ENCODE assay signal across 8 cellular contexts in genomic region chr2:18402-19271, GRCh38. TPM values are rescaled to one million over a fixed set of nuclear protein-coding genes. Genes with fewer than 3 reads are reported as not detected.
A peak's percentile ranks its signal among the peaks of the same experiment; 100 is the strongest.
DNase-seq lines count a peak whose midpoint lies in the region; ATAC-seq and TF ChIP-seq lines count a peak whose summit lies in the region.

No MANE protein-coding gene starts in this region.

- ATAC-seq in HG03432 (IDR thresholded peaks at IDR 0.05; ENCODE audit: unreplicated experiment) (no peak), HG03442 (IDR thresholded peaks at IDR 0.05; ENCODE audit: unreplicated experiment) (no peak)

- H3K4me3 ChIP-seq in AG10803 (ENCODE audit: low read length) (no peak overlapping the region), HEK293 (ENCODE audit: low read depth, low read length) (no peak overlapping the region)

- H3K36me3 ChIP-seq in HEK293 (ENCODE audit: control insufficient read depth in 2 of 2, insufficient read depth in 1 of 2, low read length in 2 of 2), result no peaks in the 10 kb centered on the region

- H3K27ac Mint-ChIP-seq in brain, result peak overlapping the region in 1 of 5 experiments; percentile 49

- peaks cover 0 to 2% (median 0%) of the 10 kb centered on the region in 5 experiments for H3K9me3 Mint-ChIP-seq in brain

- TF ChIP-seq CTCF in AG10803 (conservative IDR thresholded peaks at IDR 0.05; ENCODE audit: low read length), result peak; percentile 46
- TF ChIP-seq CTCF in HEK293 (tag by site-specific recombination; IDR thresholded peaks at IDR 0.05), result no peak
- TF ChIP-seq CTCF in brain (conservative IDR thresholded peaks at IDR 0.05), result peak; percentile 55 to 67

- DNase-seq in AG10803 (ENCODE audit: low read depth) (no peak), medulla oblongata (ENCODE audit: extremely low spot score) (peak; percentile 26), NCI-H526 treated with DMSO at 0.1 percent for 48 hours (lab: John Stamatoyannopoulos, UW) (no peak), epidermal melanocyte (ENCODE audit: insufficient read length, low spot score) (no peak)

- POLR2A ChIA-PET in HEK293 (lab: Yijun Ruan, JAX), result no interaction called here

- CTCF ChIA-PET in HEK293 (lab: Yijun Ruan, JAX), result interaction anchor here (0.6 to 8.0 kb wide), 4 partner anchors 18 to 495 kb away, joined by 3 to 57 read pairs (median 6); no protein-coding TSS in a partner anchor

- peaks cover 10% of the 10 kb centered on the region for H3K4me1 Mint-ChIP-seq in brain

- no peaks in the 10 kb centered on the region for H3K36me3 Mint-ChIP-seq in brain

- H3K27me3 Mint-ChIP-seq in brain, result peaks cover 29% of the 10 kb centered on the region

- H3K4me1 ChIP-seq in HEK293 (ENCODE audit: control insufficient read depth, insufficient read depth, low read length), result no peaks in the 10 kb centered on the region

- H3K9me3 ChIP-seq in HEK293 (ENCODE audit: control insufficient read depth, insufficient read depth, low read depth, low read length), result no peaks in the 10 kb centered on the region

- no peak overlapping the region for H3K4me3 Mint-ChIP-seq in brain

- no peak overlapping the region for H3K27ac ChIP-seq in HEK293 (ENCODE audit: extremely low read depth, low read depth, low read length)

TF ChIP-seq in HEK293, 187 proteins besides CTCF, POLR2A, EP300 and RAD21:
- TF ChIP-seq GFI1B (tag by site-specific recombination; IDR thresholded peaks at IDR 0.05), result no peak
- no peak for TF ChIP-seq ZSCAN5A (tag by site-specific recombination; IDR thresholded peaks at IDR 0.05)
- TF ChIP-seq ZSCAN30 (tag by site-specific recombination; IDR thresholded peaks at IDR 0.05), result no peak
- TF ChIP-seq ZNF23 (tag by site-specific recombination; IDR thresholded peaks at IDR 0.05; ENCODE audit: borderline replicate concordance), result no peak
- TF ChIP-seq HIC1 (tag by site-specific recombination; IDR thresholded peaks at IDR 0.05), result no peak
- no peak for TF ChIP-seq ZNF596 (tag by site-specific recombination; IDR thresholded peaks at IDR 0.05)
- peak; percentile 23; the same call in 1 of the 2 replicates for TF ChIP-seq ZNF654 (tag by site-specific recombination; IDR thresholded peaks at IDR 0.05; ENCODE audit: low read depth)
TF ChIP-seq in HEK293: peak in this region for 1.

RNA-seq across cellular contexts. Expression of gene FAM110C, which starts 27.7 kb away (rescaled TPM):
- 1.3 TPM for polyA plus RNA-seq in brain (ENCODE audit: insufficient read depth, low read depth, low replicate concordance)
